Comparison of ENCODE assay signal across 8 cellular contexts in genomic region chr17:76868669-76869208, GRCh38. TPM values are rescaled to one million over a fixed set of nuclear protein-coding genes. Genes with fewer than 3 reads are reported as not detected.
DNase-seq lines count a peak whose midpoint lies in the region; ATAC-seq, FAIRE-seq and TF ChIP-seq lines count a peak whose summit lies in the region.

No MANE protein-coding gene starts in this region.

- H3K9ac ChIP-seq in iPS-20b (ENCODE audit: low read depth, low read length): peak overlapping the region; percentile 48; the same call in 1 of the 2 replicates

- 1 to 5% methylated on average over 9 to 20 of the region's 68 CpGs for WGBS in upper lobe of left lung, 2 donors

- H3K27ac ChIP-seq in cardiac muscle cell: no peak overlapping the region
- no peak overlapping the region for H3K27ac ChIP-seq in iPS-20b (ENCODE audit: low read length)
- H3K27ac ChIP-seq in upper lobe of left lung: peak overlapping the region in 1 of 4 donors; percentile 47

- no peaks in the 10 kb centered on the region for H3K9me3 Mint-ChIP-seq in activated T-cell treated with anti-CD3 and anti-CD28 coated beads, Interleukin-2, amount 50 U/mL, for 72 hours

- no peak for TF ChIP-seq EP300 in upper lobe of left lung (IDR thresholded peaks at IDR 0.05)

- H3K9me3 ChIP-seq in cardiac muscle cell (ENCODE audit: low read depth) (no peaks in the 10 kb centered on the region), iPS-20b (ENCODE audit: insufficient read depth, low read depth, low read length) (no peaks in the 10 kb centered on the region), upper lobe of left lung (no peaks in the 10 kb centered on the region)

- H3K4me1 Mint-ChIP-seq in activated T-cell treated with anti-CD3 and anti-CD28 coated beads, Interleukin-2, amount 50 U/mL, for 72 hours (ENCODE audit: low read depth): peaks cover 13% of the 10 kb centered on the region

- no peak for TF ChIP-seq POLR2A in upper lobe of left lung (IDR thresholded peaks at IDR 0.05)

- H3K36me3 Mint-ChIP-seq in activated T-cell treated with anti-CD3 and anti-CD28 coated beads, Interleukin-2, amount 50 U/mL, for 72 hours (ENCODE audit: insufficient read depth in 2 of 2): no peaks in the 10 kb centered on the region

- peak overlapping the region; percentile 24 for H3K4me3 ChIP-seq in cardiac muscle cell
- peak overlapping the region; percentile 67 for H3K4me3 ChIP-seq in iPS-20b (ENCODE audit: low read length)
- peak overlapping the region; percentile 10 to 50 (median 46) for H3K4me3 ChIP-seq in upper lobe of left lung

- H3K27me3 ChIP-seq in cardiac muscle cell: peaks cover 54% of the 10 kb centered on the region
- H3K27me3 ChIP-seq in iPS-20b (ENCODE audit: insufficient read depth, low read length): peaks cover 41% of the 10 kb centered on the region
- peaks cover 2 to 29% (median 19%) of the 10 kb centered on the region in 4 donors for H3K27me3 ChIP-seq in upper lobe of left lung

- DNase-seq in cardiac muscle cell (ENCODE audit: low read depth in 1 of 2, low spot score in 1 of 2) (peak in 1 of 2 donors; percentile 8), Right ventricle myocardium superior (no peak), upper lobe of left lung (no peak), anterior cingulate cortex (lab: John Stamatoyannopoulos, UW) (no peak), frontal cortex (ENCODE audit: low spot score in 2 of 2) (no peak)
- peak; percentile 17 to 19 for DNase-seq in activated T-cell treated with anti-CD3 and anti-CD28 coated beads, Interleukin-2, amount 50 U/mL, for 72 hours
- no peak for DNase-seq in activated CD4-positive, alpha-beta T cell treated with anti-CD3 and anti-CD28 coated beads, Interleukin-2, amount 50 U/mL, for 4 hours

- H3K36me3 ChIP-seq in cardiac muscle cell (no peaks in the 10 kb centered on the region), iPS-20b (ENCODE audit: insufficient read depth, low read depth, low read length) (no peaks in the 10 kb centered on the region), upper lobe of left lung (no peaks in the 10 kb centered on the region)

- intact Hi-C loops in Right ventricle myocardium superior (cut with DNase I): loop anchor here (5.0 to 10.0 kb wide), 2 partner anchors 189 to 376 kb away; no protein-coding TSS in a partner anchor

- peak overlapping the region; percentile 20 to 73 for H3K4me3 Mint-ChIP-seq in activated T-cell treated with anti-CD3 and anti-CD28 coated beads, Interleukin-2, amount 50 U/mL, for 72 hours

- ATAC-seq in Right ventricle myocardium superior (ENCODE audit: poor library complexity) (no peak), upper lobe of left lung (ENCODE audit: low FRiP score in 2 of 2) (peak in 1 of 2 donors; percentile 7)
- peak; percentile 16 to 42 for ATAC-seq in activated T-cell treated with anti-CD3 and anti-CD28 coated beads, Interleukin-2, amount 50 U/mL, for 72 hours (replicated peaks in 1 of 2)

- TF ChIP-seq CTCF in cardiac muscle cell (IDR thresholded peaks at IDR 0.05; ENCODE audit: low read depth, low read length) (no peak), upper lobe of left lung (IDR thresholded peaks at IDR 0.05) (no peak)

- H3K27ac Mint-ChIP-seq in activated T-cell treated with anti-CD3 and anti-CD28 coated beads, Interleukin-2, amount 50 U/mL, for 72 hours: no peak overlapping the region

- peaks cover 25% of the 10 kb centered on the region for H3K27me3 Mint-ChIP-seq in activated T-cell treated with anti-CD3 and anti-CD28 coated beads, Interleukin-2, amount 50 U/mL, for 72 hours (ENCODE audit: low read depth)

- H3K4me1 ChIP-seq in cardiac muscle cell (ENCODE audit: low read depth): no peaks in the 10 kb centered on the region
- H3K4me1 ChIP-seq in iPS-20b (ENCODE audit: insufficient read depth, low read length): peaks cover 12% of the 10 kb centered on the region; the same call in 1 of the 2 replicates
- peaks cover 20 to 34% (median 21%) of the 10 kb centered on the region in 4 donors for H3K4me1 ChIP-seq in upper lobe of left lung

- no peak for FAIRE-seq in frontal cortex (lab: Jason Lieb, UNC)

RNA-seq across cellular contexts. Expression of gene MGAT5B, which starts 0.5 kb away (rescaled TPM):
- total RNA-seq in cardiac muscle cell (0.48 and 0.81 TPM in 2 replicates), Right ventricle myocardium superior (not detected), upper lobe of left lung (1 to 10 TPM in 3 of 6 donors, under 1 TPM in 3; 0.20 to 3.0 (median 0.83) TPM), frontal cortex (16.3 TPM)
- polyA plus RNA-seq in cardiac muscle cell: 0.86 and 0.94 TPM in 2 replicates
- 1 to 10 TPM in 1 of 2 donors, under 1 TPM in 1; 0.28 to 1.4 TPM for total RNA-seq in activated T-cell treated with anti-CD3 and anti-CD28 coated beads, Interleukin-2, amount 50 U/mL, for 72 hours

Comparison
In these comparisons a context has a peak if more than half of its experiments do, and no peak if none do; other contexts are left out.
1. DNase-seq: peak in activated T-cell treated with anti-CD3 and anti-CD28 coated beads, Interleukin-2, amount 50 U/mL, for 72 hours (2 of 2); none in Right ventricle myocardium superior (single experiment), upper lobe of left lung (0 of 2), anterior cingulate cortex (0 of 58), frontal cortex (0 of 2) and activated CD4-positive, alpha-beta T cell treated with anti-CD3 and anti-CD28 coated beads, Interleukin-2, amount 50 U/mL, for 4 hours (0 of 2).
2. Peak in every context shown above with its lines, with median percentiles within 50 percentile points of each other: H3K4me3 ChIP-seq.